Comparison of ENCODE assay signal across 24 cellular contexts in the genomic region with DNA sequence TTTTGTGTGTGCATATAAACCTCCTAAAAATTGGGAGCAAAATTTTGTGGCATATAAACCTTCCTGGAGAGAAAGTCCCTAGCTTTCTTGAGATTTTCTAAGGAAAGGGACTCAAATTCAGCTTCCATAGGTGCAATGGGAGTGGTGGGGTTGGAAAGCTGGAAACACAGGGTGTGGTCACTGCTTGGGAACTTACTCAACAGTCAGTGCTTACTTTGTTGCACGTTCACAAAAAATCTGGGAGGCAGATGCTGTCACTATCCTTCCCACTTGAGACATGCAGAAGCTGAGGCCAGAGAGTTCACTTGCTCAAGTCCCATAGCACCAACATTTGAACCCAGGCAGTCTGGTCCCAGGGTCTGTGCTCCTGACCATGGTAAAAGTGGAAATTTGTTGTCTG. TPM values are rescaled to one million over a fixed set of nuclear protein-coding genes. Genes with fewer than 3 reads are reported as not detected.
"Had no signal": no experiment of that assay in that cellular context is flagged by ENCODE, and none has a peak within 500 bp of the region (broad histone marks: within the 10 kb centered on the region; RNA-seq: fewer than 3 reads in every experiment).

No MANE protein-coding gene starts in this region.

- H3K4me3 ChIP-seq: hepatocyte, lung, neural progenitor cell, pancreas, suprapubic skin, thyroid gland, upper lobe of left lung, uterus had no signal

- H2AFZ ChIP-seq: hepatocyte, neural progenitor cell had no signal

- H3K27ac Mint-ChIP-seq: natural killer cell treated with Interleukin-12 subunit alpha and Interleukin-12 subunit beta and Interleukin-15 and Interleukin-18, amount 100 ng/mL, for 72 hours; neural progenitor cell; progenitor cell of endocrine pancreas had no signal

- H3K27ac ChIP-seq: hepatocyte, neural progenitor cell, pancreas, thyroid gland, upper lobe of left lung, uterus had no signal

- H3K9me3 ChIP-seq: pancreas, suprapubic skin, thyroid gland, upper lobe of left lung, uterus had no signal

- H3K4me2 ChIP-seq: hepatocyte, neural progenitor cell had no signal

- H3K9me3 Mint-ChIP-seq: natural killer cell treated with Interleukin-12 subunit alpha and Interleukin-12 subunit beta and Interleukin-15 and Interleukin-18, amount 100 ng/mL, for 72 hours; neural progenitor cell had no signal

- DNase-seq: dermis blood vessel endothelial cell; erythroblast; foreskin melanocyte; head of caudate nucleus; left colon; left ventricle myocardium superior; mesenchymal stem cell; midbrain; nucleus accumbens; pancreas; right cardiac atrium; small intestine; stimulated activated CD4-positive, alpha-beta T cell treated with anti-CD3 and anti-CD28 coated beads, Interleukin-12 subunit alpha, Interleukin-12 subunit beta, amount 100 ng/mL, for 4 hours; stimulated activated naive CD8-positive, alpha-beta T cell treated with anti-CD3 and anti-CD28 coated beads, Interleukin-15, Interleukin-2, amounts not matched to agents 100 U/mL and 50 U/mL, for 24 hours; thyroid gland; upper lobe of left lung; uterus had no signal

- H3K36me3 ChIP-seq: neural progenitor cell, pancreas, suprapubic skin, thyroid gland, upper lobe of left lung, uterus had no signal

- H3K36me3 Mint-ChIP-seq: natural killer cell treated with Interleukin-12 subunit alpha and Interleukin-12 subunit beta and Interleukin-15 and Interleukin-18, amount 100 ng/mL, for 72 hours; neural progenitor cell had no signal

- ATAC-seq: left colon; left ventricle myocardium superior; natural killer cell treated with Interleukin-12 subunit alpha and Interleukin-12 subunit beta and Interleukin-15 and Interleukin-18, amount 100 ng/mL, for 72 hours; pancreas; right cardiac atrium; stimulated activated naive CD8-positive, alpha-beta T cell treated with anti-CD3 and anti-CD28 coated beads, Interleukin-15, Interleukin-2, amounts not matched to agents 100 U/mL and 50 U/mL, for 24 hours had no signal

- H3K9ac ChIP-seq: neural progenitor cell had no signal

- H3K4me3 Mint-ChIP-seq: natural killer cell treated with Interleukin-12 subunit alpha and Interleukin-12 subunit beta and Interleukin-15 and Interleukin-18, amount 100 ng/mL, for 72 hours had no signal

- H3K79me2 ChIP-seq: hepatocyte had no signal

RNA-seq across cellular contexts. Expression of a gene that starts 3.9 kb away (rescaled TPM):
- total RNA-seq: dermis blood vessel endothelial cell; hepatocyte; kidney epithelial cell; left ventricle myocardium superior; natural killer cell treated with Interleukin-12 subunit alpha and Interleukin-12 subunit beta and Interleukin-15 and Interleukin-18, amount 100 ng/mL, for 72 hours; progenitor cell of endocrine pancreas; right cardiac atrium; suprapubic skin; uterus had no signal

RNA-seq across cellular contexts. Expression of a gene that starts 5.1 kb away (rescaled TPM):
- total RNA-seq: hepatocyte; kidney epithelial cell; left colon; left ventricle myocardium superior; lung; natural killer cell treated with Interleukin-12 subunit alpha and Interleukin-12 subunit beta and Interleukin-15 and Interleukin-18, amount 100 ng/mL, for 72 hours; pancreas; right cardiac atrium; suprapubic skin; thyroid gland had no signal
- polyA plus RNA-seq: hepatocyte, pancreas, small intestine had no signal
